ENCODE assay signal across 8 cellular contexts in the genomic region with DNA sequence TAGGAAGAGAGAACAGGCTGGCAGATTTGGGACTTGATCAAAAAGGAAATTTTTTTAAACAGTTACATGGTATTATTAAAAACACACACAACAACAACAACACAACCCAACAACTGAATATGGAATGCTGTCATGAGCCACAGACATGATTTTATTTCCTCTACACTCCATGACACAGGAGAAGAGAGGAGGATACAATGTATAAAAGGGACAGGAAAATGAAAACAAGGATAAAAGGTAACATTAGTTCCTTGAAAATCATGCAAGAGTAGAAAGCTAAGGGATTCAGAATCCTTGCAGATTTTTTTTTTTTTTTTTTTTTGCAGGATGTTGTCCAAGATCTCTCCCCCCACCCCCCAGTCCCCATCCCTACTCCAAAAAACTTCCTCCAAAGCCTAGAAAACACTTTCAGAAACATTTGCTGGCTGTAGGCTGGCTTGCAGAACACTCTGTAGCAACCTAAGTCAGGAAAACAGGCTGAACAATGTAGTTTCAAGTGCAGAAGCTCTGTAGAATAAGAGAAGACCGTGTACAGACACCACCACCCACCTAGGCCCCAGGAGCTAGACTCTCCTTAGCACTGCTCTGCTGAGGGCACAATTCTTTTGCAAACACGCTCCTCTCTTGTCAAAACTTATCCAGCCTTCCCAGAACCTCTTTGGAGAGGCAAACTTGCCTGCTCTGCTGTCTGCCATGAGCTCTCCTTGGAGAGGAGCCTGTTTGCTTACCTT. TPM values are rescaled to one million over a fixed set of nuclear protein-coding genes. Genes with fewer than 3 reads are reported as not detected.
DNase-seq lines count a peak whose midpoint lies in the region; ATAC-seq and TF ChIP-seq lines count a peak whose summit lies in the region.

No MANE protein-coding gene starts in this region.

- H3K27me3 Mint-ChIP-seq in mesothelial cell of epicardium (ENCODE audit: low read depth): no peaks in the 10 kb centered on the region

- intact Hi-C loops in Panc1 (cut with micrococcal nuclease; ENCODE audit: unreplicated experiment): no loop called here

- no peak overlapping the region for H3K4me3 Mint-ChIP-seq in mesothelial cell of epicardium

- no peaks in the 10 kb centered on the region for H3K36me3 Mint-ChIP-seq in mesothelial cell of epicardium

- H3K4me1 Mint-ChIP-seq in mesothelial cell of epicardium: peaks cover 62% of the 10 kb centered on the region

- peak; percentile 57 for DNase-seq in NCI-H345 (lab: John Stamatoyannopoulos, UW)
- no peak for DNase-seq in NCI-H345 treated with DMSO at 0.1 percent for 48 hours (lab: John Stamatoyannopoulos, UW; ENCODE audit: unreplicated experiment)
- DNase-seq in Panc1 (ENCODE audit: low read depth, low spot score): no peak
- DNase-seq in myocyte (ENCODE audit: low read depth): peak; percentile 40
- no peak for DNase-seq in mesothelial cell of epicardium (ENCODE audit: low spot score in 2 of 2, unreplicated experiment in 2 of 2)

- H3K27me3 ChIP-seq in Panc1 (ENCODE audit: control insufficient read depth, insufficient read depth, low read length): no peaks in the 10 kb centered on the region

- H3K9me3 ChIP-seq in Panc1 (ENCODE audit: control insufficient read depth, insufficient read depth, low read depth, low read length): no peaks in the 10 kb centered on the region

- ATAC-seq in Panc1: no peak
- ATAC-seq in HG02981 (IDR thresholded peaks at IDR 0.05; ENCODE audit: unreplicated experiment): no peak
- no peak for ATAC-seq in GM19467 (IDR thresholded peaks at IDR 0.05; ENCODE audit: unreplicated experiment)

- H3K4me1 ChIP-seq in Panc1 (ENCODE audit: control insufficient read depth, insufficient read depth, low read length): peaks cover 100% of the 10 kb centered on the region

- no peak overlapping the region for H3K27ac Mint-ChIP-seq in mesothelial cell of epicardium

- CTCF ChIA-PET in Panc1 (lab: Charles Lee): interaction anchor here (0.6 to 2.4 kb wide), 3 partner anchors 28 to 34 kb away, joined by 6 to 9 read pairs (median 7); no protein-coding TSS in a partner anchor

- BruUV-seq in Panc1 (replicated peaks; lab: Mats Ljungman, UMichigan): no TSS peak

- H3K27ac ChIP-seq in Panc1 (ENCODE audit: low read length) (peak overlapping the region; percentile 100), cingulate gyrus (ENCODE audit: low read depth, low read length) (peak overlapping the region; percentile 100)

- POLR2A ChIA-PET in Panc1 (lab: Charles Lee): interaction anchor here (0.6 to 0.7 kb wide), 3 partner anchors 17 to 22 kb away, joined by 3 to 17 read pairs (median 3); no protein-coding TSS in a partner anchor

- TF ChIP-seq CTCF in Panc1 (IDR thresholded peaks at IDR 0.05): no peak
- TF ChIP-seq CTCF in mesothelial cell of epicardium (IDR thresholded peaks at IDR 0.05; ENCODE audit: unreplicated experiment): no peak

- H3K36me3 ChIP-seq in Panc1 (ENCODE audit: control insufficient read depth, insufficient read depth, low read length): no peaks in the 10 kb centered on the region; the same call in 1 of the 2 replicates

- no peaks in the 10 kb centered on the region for H3K9me3 Mint-ChIP-seq in mesothelial cell of epicardium

- peak overlapping the region; percentile 28 to 36 for H3K4me3 ChIP-seq in Panc1 (ENCODE audit: low read depth in 2 of 2, low read length in 2 of 2)

- in situ Hi-C loops in Panc1 (cut with HindIII; ENCODE audit: low pct_unique_long_range_greater_than_20kb, low sequenced_read_pairs): no loop called here

RNA-seq across cellular contexts. Expression of a gene that starts 0.8 kb away (rescaled TPM):
- total RNA-seq in Panc1 (2021; ENCODE audit: unreplicated experiment) (50.7 TPM), myocyte (28.2 and 29.1 TPM in 2 replicates), mesothelial cell of epicardium (119 to 120 TPM (median 119 TPM) in 3 replicates)
- 26.6 TPM for polyA plus RNA-seq in Panc1 (2012; ENCODE audit: insufficient read length)
- 19.4 TPM for polyA plus RNA-seq in myocyte (2012)

Comparison
In these comparisons a context has a peak if more than half of its experiments do, and no peak if none do; other contexts are left out.
1. DNase-seq: peak in NCI-H345 (single experiment) and myocyte (single experiment); none in NCI-H345 treated with DMSO at 0.1 percent for 48 hours (single experiment), Panc1 (single experiment) and mesothelial cell of epicardium (0 of 2).